Comparison of ENCODE assay signal across 38 cellular contexts in genomic region chr9:92837191-92837590, GRCh38.
"Had no signal": no experiment of that assay in that cellular context is flagged by ENCODE, and none has a peak within 500 bp of the region (broad histone marks: within the 10 kb centered on the region; RNA-seq: fewer than 3 reads in every experiment).

No MANE protein-coding gene starts in this region.

- H3K4me1 Mint-ChIP-seq: activated B cell treated with CpG ODN at 0.5 μM for 24 hours; activated CD4-positive, alpha-beta T cell treated with anti-CD3 and anti-CD28 coated beads, Interleukin-2, amount 10 ng/mL, durations not matched to agents 24 days and 14 days; activated naive CD8-positive, alpha-beta T cell treated with anti-CD3 and anti-CD28 coated beads for 36 hours; activated T-helper 17 cell treated with anti-CD3 and anti-CD28 coated beads, Interleukin-2, amount 50 U/mL, for 72 hours; central memory CD8-positive, alpha-beta T cell had no signal

- ATAC-seq: activated CD8-positive, alpha-beta T cell treated with anti-CD3 and anti-CD28 coated beads for 36 hours; activated naive CD4-positive, alpha-beta T cell treated with anti-CD3 and anti-CD28 coated beads, Interleukin-2, amount 50 U/mL, for 72 hours; activated T-cell treated with anti-CD3 and anti-CD28 coated beads, Interleukin-2, amount 50 U/mL, for 4 hours; activated T-cell treated with anti-CD3 and anti-CD28 coated beads, Interleukin-2, amount 50 U/mL, for 72 hours; activated T-helper 17 cell treated with anti-CD3 and anti-CD28 coated beads, Interleukin-2, amount 50 U/mL, for 72 hours; body of pancreas had no signal

- H3K4me3 ChIP-seq: adrenal gland, body of pancreas, breast epithelium had no signal

- H3K4me3 Mint-ChIP-seq: activated B cell treated with CpG ODN at 0.5 μM for 24 hours; activated CD4-positive, alpha-beta memory T cell treated with anti-CD3 and anti-CD28 coated beads for 36 hours; activated CD4-positive, alpha-beta T cell treated with anti-CD3 and anti-CD28 coated beads, Interleukin-2, amount 10 ng/mL, durations not matched to agents 24 days and 14 days; activated CD8-positive, alpha-beta T cell treated with anti-CD3 and anti-CD28 coated beads for 36 hours; activated naive CD4-positive, alpha-beta T cell treated with anti-CD3 and anti-CD28 coated beads for 36 hours; activated naive CD8-positive, alpha-beta T cell treated with anti-CD3 and anti-CD28 coated beads for 36 hours; activated T-cell treated with anti-CD3 and anti-CD28 coated beads, Interleukin-2, amount 50 U/mL, for 4 hours; activated T-cell treated with anti-CD3 and anti-CD28 coated beads, Interleukin-2, amount 50 U/mL, for 72 hours; activated T-helper 1 cell treated with anti-CD3 and anti-CD28 coated beads, Interleukin-12 subunit alpha, Interleukin-12 subunit beta, Interleukin-2, Interleukin-4 antibody, amounts not matched to agents 30 ng/mL and 10 ng/mL and 1 ng/mL, durations not matched to agents 14 hours and 24 hours and 36 hours; activated T-helper 17 cell treated with anti-CD3 and anti-CD28 coated beads, Interleukin-2, amount 50 U/mL, for 72 hours; central memory CD8-positive, alpha-beta T cell; T-helper 1 cell treated with Interleukin-12 subunit alpha and Interleukin-12 subunit beta and Interleukin-4 antibody, amounts not matched to agents 30 μg/mL and 1 μg/mL, for 36 hours; T-helper 2 cell treated with Interferon-gamma antibody and Interleukin-4, amounts not matched to agents 5 μg/mL and 100 μg/mL, for 36 hours had no signal

- H3K27ac ChIP-seq: adrenal gland, body of pancreas, brain microvascular endothelial cell, breast epithelium, WERI-Rb-1 had no signal

- DNase-seq: activated B cell treated with CpG ODN at 0.5 μM for 24 hours; activated CD4-positive, alpha-beta memory T cell treated with anti-CD3 and anti-CD28 coated beads for 36 hours; activated CD4-positive, alpha-beta T cell treated with anti-CD3 and anti-CD28 coated beads for 4 hours; activated CD4-positive, alpha-beta T cell treated with anti-CD3 and anti-CD28 coated beads, Interleukin-2, amount 10 ng/mL, durations not matched to agents 24 days and 14 days; activated CD4-positive, alpha-beta T cell treated with anti-CD3 and anti-CD28 coated beads, Interleukin-2, amount 50 U/mL, for 1 hour; activated CD4-positive, alpha-beta T cell treated with anti-CD3 and anti-CD28 coated beads, Interleukin-2, amount 50 U/mL, for 4 hours; activated CD4-positive, CD25-positive, alpha-beta regulatory T cell treated with anti-CD3 and anti-CD28 coated beads, Interleukin-2, amount 50 U/mL, for 72 hours; activated CD8-positive, alpha-beta memory T cell treated with anti-CD3 and anti-CD28 coated beads, Interleukin-2, amount 50 U/mL, for 4 hours; activated CD8-positive, alpha-beta T cell treated with anti-CD3 and anti-CD28 coated beads for 36 hours; activated effector memory CD4-positive, alpha-beta T cell treated with anti-CD3 and anti-CD28 coated beads, Interleukin-2, amount 50 U/mL, for 16 hours; activated gamma-delta T cell treated with Interleukin-2 at 50 U/mL for 16 hours; activated naive CD4-positive, alpha-beta T cell; activated naive CD4-positive, alpha-beta T cell treated with anti-CD3 and anti-CD28 coated beads for 36 hours; activated naive CD4-positive, alpha-beta T cell treated with anti-CD3 and anti-CD28 coated beads, Interleukin-2, amount 50 U/mL, for 16 hours; activated naive CD8-positive, alpha-beta T cell treated with anti-CD3 and anti-CD28 coated beads for 36 hours; activated T-cell treated with anti-CD3 and anti-CD28 coated beads for 4 hours; activated T-cell treated with anti-CD3 and anti-CD28 coated beads, Interleukin-2, amount 50 U/mL, for 1 hour; activated T-cell treated with anti-CD3 and anti-CD28 coated beads, Interleukin-2, amount 50 U/mL, for 4 hours; activated T-cell treated with anti-CD3 and anti-CD28 coated beads, Interleukin-2, amount 50 U/mL, for 72 hours; adrenal gland; amniotic stem cell; aorta; body of pancreas; brain microvascular endothelial cell; cerebellar nuclear complex; T-helper 1 cell; T-helper 2 cell; T-helper 9 cell; WERI-Rb-1 had no signal

- H3K27me3 ChIP-seq: adrenal gland, body of pancreas, brain microvascular endothelial cell, breast epithelium had no signal

- FAIRE-seq: astrocyte, TTC549 had no signal

- H3K27me3 Mint-ChIP-seq: activated B cell treated with CpG ODN at 0.5 μM for 24 hours; activated CD4-positive, alpha-beta memory T cell treated with anti-CD3 and anti-CD28 coated beads for 36 hours; activated CD4-positive, alpha-beta T cell treated with anti-CD3 and anti-CD28 coated beads, Interleukin-2, amount 10 ng/mL, durations not matched to agents 24 days and 14 days; activated CD8-positive, alpha-beta T cell treated with anti-CD3 and anti-CD28 coated beads for 36 hours; activated naive CD8-positive, alpha-beta T cell treated with anti-CD3 and anti-CD28 coated beads for 36 hours; activated T-helper 17 cell treated with anti-CD3 and anti-CD28 coated beads, Interleukin-2, amount 50 U/mL, for 72 hours; central memory CD8-positive, alpha-beta T cell had no signal

- H3K36me3 ChIP-seq: adrenal gland, brain microvascular endothelial cell, breast epithelium, WERI-Rb-1 had no signal

- H3K27ac Mint-ChIP-seq: activated B cell treated with CpG ODN at 0.5 μM for 24 hours; activated CD4-positive, alpha-beta memory T cell treated with anti-CD3 and anti-CD28 coated beads for 36 hours; activated CD4-positive, alpha-beta T cell treated with anti-CD3 and anti-CD28 coated beads, Interleukin-2, amount 10 ng/mL, durations not matched to agents 24 days and 14 days; activated CD8-positive, alpha-beta T cell treated with anti-CD3 and anti-CD28 coated beads for 36 hours; activated naive CD4-positive, alpha-beta T cell treated with anti-CD3 and anti-CD28 coated beads for 36 hours; activated naive CD4-positive, alpha-beta T cell treated with anti-CD3 and anti-CD28 coated beads, Interleukin-2, amount 50 U/mL, for 72 hours; activated naive CD8-positive, alpha-beta T cell treated with anti-CD3 and anti-CD28 coated beads for 36 hours; activated T-cell treated with anti-CD3 and anti-CD28 coated beads, Interleukin-2, amount 50 U/mL, for 72 hours; activated T-helper 1 cell treated with anti-CD3 and anti-CD28 coated beads, Interleukin-12 subunit alpha, Interleukin-12 subunit beta, Interleukin-2, Interleukin-4 antibody, amounts not matched to agents 30 ng/mL and 10 ng/mL and 1 ng/mL, durations not matched to agents 14 hours and 24 hours and 36 hours; activated T-helper 17 cell treated with anti-CD3 and anti-CD28 coated beads, Interleukin-2, amount 50 U/mL, for 72 hours; T-helper 1 cell treated with Interleukin-12 subunit alpha and Interleukin-12 subunit beta and Interleukin-4 antibody, amounts not matched to agents 30 μg/mL and 1 μg/mL, for 36 hours; T-helper 2 cell treated with Interferon-gamma antibody and Interleukin-4, amounts not matched to agents 5 μg/mL and 100 μg/mL, for 36 hours had no signal

- H3K4me1 ChIP-seq: adrenal gland, body of pancreas, breast epithelium had no signal
